ENCODE assay signal across 1 cellular context in the genomic region with DNA sequence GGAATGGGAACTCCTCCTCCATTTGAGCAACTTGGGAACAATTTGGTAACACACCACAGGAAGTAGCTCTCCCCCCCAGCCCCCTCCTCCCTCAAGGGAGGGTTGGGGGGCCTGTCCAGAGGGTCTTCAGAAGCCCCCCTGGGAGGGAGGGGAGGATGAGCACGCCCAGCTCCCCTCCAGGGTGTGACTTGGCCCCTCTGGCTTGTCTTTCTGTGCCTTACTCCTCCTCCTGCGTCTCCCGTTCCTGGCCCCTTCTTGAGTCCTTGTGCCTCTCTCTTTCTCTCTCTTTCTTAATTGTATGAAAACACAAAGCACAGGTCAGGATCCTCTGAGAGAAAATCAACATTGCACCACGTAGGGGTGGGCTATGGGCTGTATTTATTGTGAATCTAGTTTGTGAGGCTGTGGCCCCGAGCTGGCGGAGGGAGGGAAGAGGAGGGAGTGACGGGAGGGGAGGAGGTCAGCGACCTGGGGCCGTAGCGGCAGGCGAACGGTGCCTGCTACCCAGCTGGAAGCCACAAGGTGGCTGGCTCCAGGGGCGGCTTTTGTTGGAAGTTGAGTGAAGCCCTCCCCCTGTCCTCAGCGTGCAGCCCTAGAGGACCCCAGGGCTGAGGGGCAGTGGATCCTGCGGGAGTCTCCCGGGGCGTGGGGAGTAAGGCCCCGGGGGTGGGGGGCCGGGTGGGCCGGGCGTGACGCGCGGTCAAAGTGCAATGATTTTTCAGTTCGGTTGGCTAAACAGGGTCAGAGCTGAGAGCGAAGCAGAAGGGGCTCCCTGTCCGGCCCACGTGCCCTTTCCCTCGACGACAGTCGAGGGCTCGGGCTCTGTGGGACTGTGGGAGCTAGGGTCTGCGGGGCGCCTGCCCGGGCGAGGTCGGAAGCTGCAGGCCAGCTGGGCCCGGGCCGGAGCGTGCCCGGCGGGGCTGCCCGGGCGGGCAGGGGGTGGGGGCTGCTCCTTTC.
TF ChIP-seq lines count a peak whose summit lies in the region.

No MANE protein-coding gene starts in this region.

TF ChIP-seq in HepG2, 621 proteins besides CTCF, POLR2A, EP300 and RAD21 (continued from another document and continues in another):
- TF ChIP-seq, protein P1, sequence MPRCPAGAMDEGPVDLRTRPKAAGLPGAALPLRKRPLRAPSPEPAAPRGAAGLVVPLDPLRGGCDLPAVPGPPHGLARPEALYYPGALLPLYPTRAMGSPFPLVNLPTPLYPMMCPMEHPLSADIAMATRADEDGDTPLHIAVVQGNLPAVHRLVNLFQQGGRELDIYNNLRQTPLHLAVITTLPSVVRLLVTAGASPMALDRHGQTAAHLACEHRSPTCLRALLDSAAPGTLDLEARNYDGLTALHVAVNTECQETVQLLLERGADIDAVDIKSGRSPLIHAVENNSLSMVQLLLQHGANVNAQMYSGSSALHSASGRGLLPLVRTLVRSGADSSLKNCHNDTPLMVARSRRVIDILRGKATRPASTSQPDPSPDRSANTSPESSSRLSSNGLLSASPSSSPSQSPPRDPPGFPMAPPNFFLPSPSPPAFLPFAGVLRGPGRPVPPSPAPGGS (CRISPR knock-in tag; IDR thresholded peaks at IDR 0.05), result no peak
- TF ChIP-seq ZNF234 (CRISPR knock-in tag; conservative IDR thresholded peaks at IDR 0.05), result no peak
- TF ChIP-seq U2AF2 (IDR thresholded peaks at IDR 0.05; ENCODE audit: low read depth, low read length), result no peak
- no peak for TF ChIP-seq CBX1 (IDR thresholded peaks at IDR 0.05; ENCODE audit: low read depth)
- no peak for TF ChIP-seq ATF1 (CRISPR knock-in tag; IDR thresholded peaks at IDR 0.05)
- no peak for TF ChIP-seq ZNF432 (CRISPR knock-in tag; IDR thresholded peaks at IDR 0.05; ENCODE audit: borderline replicate concordance)
- no peak for TF ChIP-seq ZNF136 (CRISPR knock-in tag; IDR thresholded peaks at IDR 0.05; ENCODE audit: low read depth)
- TF ChIP-seq, protein P2, sequence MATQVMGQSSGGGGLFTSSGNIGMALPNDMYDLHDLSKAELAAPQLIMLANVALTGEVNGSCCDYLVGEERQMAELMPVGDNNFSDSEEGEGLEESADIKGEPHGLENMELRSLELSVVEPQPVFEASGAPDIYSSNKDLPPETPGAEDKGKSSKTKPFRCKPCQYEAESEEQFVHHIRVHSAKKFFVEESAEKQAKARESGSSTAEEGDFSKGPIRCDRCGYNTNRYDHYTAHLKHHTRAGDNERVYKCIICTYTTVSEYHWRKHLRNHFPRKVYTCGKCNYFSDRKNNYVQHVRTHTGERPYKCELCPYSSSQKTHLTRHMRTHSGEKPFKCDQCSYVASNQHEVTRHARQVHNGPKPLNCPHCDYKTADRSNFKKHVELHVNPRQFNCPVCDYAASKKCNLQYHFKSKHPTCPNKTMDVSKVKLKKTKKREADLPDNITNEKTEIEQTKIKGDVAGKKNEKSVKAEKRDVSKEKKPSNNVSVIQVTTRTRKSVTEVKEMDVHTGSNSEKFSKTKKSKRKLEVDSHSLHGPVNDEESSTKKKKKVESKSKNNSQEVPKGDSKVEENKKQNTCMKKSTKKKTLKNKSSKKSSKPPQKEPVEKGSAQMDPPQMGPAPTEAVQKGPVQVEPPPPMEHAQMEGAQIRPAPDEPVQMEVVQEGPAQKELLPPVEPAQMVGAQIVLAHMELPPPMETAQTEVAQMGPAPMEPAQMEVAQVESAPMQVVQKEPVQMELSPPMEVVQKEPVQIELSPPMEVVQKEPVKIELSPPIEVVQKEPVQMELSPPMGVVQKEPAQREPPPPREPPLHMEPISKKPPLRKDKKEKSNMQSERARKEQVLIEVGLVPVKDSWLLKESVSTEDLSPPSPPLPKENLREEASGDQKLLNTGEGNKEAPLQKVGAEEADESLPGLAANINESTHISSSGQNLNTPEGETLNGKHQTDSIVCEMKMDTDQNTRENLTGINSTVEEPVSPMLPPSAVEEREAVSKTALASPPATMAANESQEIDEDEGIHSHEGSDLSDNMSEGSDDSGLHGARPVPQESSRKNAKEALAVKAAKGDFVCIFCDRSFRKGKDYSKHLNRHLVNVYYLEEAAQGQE (IDR thresholded peaks at IDR 0.05; ENCODE audit: borderline replicate concordance in 1 of 2, low read depth in 1 of 2, low read length in 2 of 2), result no peak
- TF ChIP-seq, protein P3, sequence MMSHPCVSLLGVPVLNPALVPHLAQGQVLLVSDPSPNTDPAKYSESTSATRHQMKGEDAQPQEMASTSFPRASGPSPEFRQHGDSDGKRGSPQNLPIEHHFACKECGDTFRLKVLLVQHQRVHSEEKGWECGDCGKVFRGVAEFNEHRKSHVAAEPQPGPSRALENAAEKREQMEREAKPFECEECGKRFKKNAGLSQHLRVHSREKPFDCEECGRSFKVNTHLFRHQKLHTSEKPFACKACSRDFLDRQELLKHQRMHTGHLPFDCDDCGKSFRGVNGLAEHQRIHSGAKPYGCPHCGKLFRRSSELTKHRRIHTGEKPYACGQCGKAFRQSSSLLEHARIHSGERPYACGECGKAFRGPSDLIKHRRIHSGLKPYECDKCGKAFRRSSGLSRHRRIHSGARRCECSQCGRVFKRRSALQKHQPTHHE (CRISPR knock-in tag; IDR thresholded peaks at IDR 0.05; ENCODE audit: borderline replicate concordance), result no peak
- TF ChIP-seq NFATC3 (CRISPR knock-in tag; IDR thresholded peaks at IDR 0.05), result no peak
- TF ChIP-seq, protein P4, sequence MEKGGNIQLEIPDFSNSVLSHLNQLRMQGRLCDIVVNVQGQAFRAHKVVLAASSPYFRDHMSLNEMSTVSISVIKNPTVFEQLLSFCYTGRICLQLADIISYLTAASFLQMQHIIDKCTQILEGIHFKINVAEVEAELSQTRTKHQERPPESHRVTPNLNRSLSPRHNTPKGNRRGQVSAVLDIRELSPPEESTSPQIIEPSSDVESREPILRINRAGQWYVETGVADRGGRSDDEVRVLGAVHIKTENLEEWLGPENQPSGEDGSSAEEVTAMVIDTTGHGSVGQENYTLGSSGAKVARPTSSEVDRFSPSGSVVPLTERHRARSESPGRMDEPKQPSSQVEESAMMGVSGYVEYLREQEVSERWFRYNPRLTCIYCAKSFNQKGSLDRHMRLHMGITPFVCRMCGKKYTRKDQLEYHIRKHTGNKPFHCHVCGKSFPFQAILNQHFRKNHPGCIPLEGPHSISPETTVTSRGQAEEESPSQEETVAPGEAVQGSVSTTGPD (CRISPR knock-in tag; IDR thresholded peaks at IDR 0.05), result no peak
- TF ChIP-seq RNF2 (conservative IDR thresholded peaks at IDR 0.05; ENCODE audit: low read depth), result no peak
- TF ChIP-seq ATRX (CRISPR knock-in tag; IDR thresholded peaks at IDR 0.05; ENCODE audit: borderline replicate concordance), result no peak
- no peak for TF ChIP-seq ZNF776 (CRISPR knock-in tag; IDR thresholded peaks at IDR 0.05)
- TF ChIP-seq, protein P5, sequence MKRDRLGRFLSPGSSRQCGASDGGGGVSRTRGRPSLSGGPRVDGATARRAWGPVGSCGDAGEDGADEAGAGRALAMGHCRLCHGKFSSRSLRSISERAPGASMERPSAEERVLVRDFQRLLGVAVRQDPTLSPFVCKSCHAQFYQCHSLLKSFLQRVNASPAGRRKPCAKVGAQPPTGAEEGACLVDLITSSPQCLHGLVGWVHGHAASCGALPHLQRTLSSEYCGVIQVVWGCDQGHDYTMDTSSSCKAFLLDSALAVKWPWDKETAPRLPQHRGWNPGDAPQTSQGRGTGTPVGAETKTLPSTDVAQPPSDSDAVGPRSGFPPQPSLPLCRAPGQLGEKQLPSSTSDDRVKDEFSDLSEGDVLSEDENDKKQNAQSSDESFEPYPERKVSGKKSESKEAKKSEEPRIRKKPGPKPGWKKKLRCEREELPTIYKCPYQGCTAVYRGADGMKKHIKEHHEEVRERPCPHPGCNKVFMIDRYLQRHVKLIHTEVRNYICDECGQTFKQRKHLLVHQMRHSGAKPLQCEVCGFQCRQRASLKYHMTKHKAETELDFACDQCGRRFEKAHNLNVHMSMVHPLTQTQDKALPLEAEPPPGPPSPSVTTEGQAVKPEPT (CRISPR knock-in tag; IDR thresholded peaks at IDR 0.05; ENCODE audit: low read depth), result no peak
- TF ChIP-seq, protein P6, sequence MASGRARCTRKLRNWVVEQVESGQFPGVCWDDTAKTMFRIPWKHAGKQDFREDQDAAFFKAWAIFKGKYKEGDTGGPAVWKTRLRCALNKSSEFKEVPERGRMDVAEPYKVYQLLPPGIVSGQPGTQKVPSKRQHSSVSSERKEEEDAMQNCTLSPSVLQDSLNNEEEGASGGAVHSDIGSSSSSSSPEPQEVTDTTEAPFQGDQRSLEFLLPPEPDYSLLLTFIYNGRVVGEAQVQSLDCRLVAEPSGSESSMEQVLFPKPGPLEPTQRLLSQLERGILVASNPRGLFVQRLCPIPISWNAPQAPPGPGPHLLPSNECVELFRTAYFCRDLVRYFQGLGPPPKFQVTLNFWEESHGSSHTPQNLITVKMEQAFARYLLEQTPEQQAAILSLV (CRISPR knock-in tag; IDR thresholded peaks at IDR 0.05; ENCODE audit: borderline replicate concordance), result 0 out of 2 replicates have a peak, but pooled peaks have one; percentile 11
- TF ChIP-seq KLF9 (CRISPR knock-in tag; IDR thresholded peaks at IDR 0.05; ENCODE audit: low read depth), result no peak
- TF ChIP-seq, protein P7, sequence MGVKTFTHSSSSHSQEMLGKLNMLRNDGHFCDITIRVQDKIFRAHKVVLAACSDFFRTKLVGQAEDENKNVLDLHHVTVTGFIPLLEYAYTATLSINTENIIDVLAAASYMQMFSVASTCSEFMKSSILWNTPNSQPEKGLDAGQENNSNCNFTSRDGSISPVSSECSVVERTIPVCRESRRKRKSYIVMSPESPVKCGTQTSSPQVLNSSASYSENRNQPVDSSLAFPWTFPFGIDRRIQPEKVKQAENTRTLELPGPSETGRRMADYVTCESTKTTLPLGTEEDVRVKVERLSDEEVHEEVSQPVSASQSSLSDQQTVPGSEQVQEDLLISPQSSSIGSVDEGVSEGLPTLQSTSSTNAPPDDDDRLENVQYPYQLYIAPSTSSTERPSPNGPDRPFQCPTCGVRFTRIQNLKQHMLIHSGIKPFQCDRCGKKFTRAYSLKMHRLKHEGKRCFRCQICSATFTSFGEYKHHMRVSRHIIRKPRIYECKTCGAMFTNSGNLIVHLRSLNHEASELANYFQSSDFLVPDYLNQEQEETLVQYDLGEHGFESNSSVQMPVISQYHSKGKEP (CRISPR knock-in tag; IDR thresholded peaks at IDR 0.05), result no peak
- TF ChIP-seq, protein P8, sequence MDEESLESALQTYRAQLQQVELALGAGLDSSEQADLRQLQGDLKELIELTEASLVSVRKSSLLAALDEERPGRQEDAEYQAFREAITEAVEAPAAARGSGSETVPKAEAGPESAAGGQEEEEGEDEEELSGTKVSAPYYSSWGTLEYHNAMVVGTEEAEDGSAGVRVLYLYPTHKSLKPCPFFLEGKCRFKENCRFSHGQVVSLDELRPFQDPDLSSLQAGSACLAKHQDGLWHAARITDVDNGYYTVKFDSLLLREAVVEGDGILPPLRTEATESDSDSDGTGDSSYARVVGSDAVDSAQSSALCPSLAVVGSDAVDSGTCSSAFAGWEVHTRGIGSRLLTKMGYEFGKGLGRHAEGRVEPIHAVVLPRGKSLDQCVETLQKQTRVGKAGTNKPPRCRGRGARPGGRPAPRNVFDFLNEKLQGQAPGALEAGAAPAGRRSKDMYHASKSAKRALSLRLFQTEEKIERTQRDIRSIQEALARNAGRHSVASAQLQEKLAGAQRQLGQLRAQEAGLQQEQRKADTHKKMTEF (CRISPR knock-in tag; IDR thresholded peaks at IDR 0.05), result peak; percentile 57; the same call in 1 of the 2 replicates
- no peak for TF ChIP-seq ZBTB20 (CRISPR knock-in tag; IDR thresholded peaks at IDR 0.05; ENCODE audit: borderline replicate concordance, low read depth)
- no peak for TF ChIP-seq ZNF282 (IDR thresholded peaks at IDR 0.05; ENCODE audit: partially characterized antibody)
- TF ChIP-seq ERF (CRISPR knock-in tag; IDR thresholded peaks at IDR 0.05), result peak; percentile 51
- TF ChIP-seq, protein P9, sequence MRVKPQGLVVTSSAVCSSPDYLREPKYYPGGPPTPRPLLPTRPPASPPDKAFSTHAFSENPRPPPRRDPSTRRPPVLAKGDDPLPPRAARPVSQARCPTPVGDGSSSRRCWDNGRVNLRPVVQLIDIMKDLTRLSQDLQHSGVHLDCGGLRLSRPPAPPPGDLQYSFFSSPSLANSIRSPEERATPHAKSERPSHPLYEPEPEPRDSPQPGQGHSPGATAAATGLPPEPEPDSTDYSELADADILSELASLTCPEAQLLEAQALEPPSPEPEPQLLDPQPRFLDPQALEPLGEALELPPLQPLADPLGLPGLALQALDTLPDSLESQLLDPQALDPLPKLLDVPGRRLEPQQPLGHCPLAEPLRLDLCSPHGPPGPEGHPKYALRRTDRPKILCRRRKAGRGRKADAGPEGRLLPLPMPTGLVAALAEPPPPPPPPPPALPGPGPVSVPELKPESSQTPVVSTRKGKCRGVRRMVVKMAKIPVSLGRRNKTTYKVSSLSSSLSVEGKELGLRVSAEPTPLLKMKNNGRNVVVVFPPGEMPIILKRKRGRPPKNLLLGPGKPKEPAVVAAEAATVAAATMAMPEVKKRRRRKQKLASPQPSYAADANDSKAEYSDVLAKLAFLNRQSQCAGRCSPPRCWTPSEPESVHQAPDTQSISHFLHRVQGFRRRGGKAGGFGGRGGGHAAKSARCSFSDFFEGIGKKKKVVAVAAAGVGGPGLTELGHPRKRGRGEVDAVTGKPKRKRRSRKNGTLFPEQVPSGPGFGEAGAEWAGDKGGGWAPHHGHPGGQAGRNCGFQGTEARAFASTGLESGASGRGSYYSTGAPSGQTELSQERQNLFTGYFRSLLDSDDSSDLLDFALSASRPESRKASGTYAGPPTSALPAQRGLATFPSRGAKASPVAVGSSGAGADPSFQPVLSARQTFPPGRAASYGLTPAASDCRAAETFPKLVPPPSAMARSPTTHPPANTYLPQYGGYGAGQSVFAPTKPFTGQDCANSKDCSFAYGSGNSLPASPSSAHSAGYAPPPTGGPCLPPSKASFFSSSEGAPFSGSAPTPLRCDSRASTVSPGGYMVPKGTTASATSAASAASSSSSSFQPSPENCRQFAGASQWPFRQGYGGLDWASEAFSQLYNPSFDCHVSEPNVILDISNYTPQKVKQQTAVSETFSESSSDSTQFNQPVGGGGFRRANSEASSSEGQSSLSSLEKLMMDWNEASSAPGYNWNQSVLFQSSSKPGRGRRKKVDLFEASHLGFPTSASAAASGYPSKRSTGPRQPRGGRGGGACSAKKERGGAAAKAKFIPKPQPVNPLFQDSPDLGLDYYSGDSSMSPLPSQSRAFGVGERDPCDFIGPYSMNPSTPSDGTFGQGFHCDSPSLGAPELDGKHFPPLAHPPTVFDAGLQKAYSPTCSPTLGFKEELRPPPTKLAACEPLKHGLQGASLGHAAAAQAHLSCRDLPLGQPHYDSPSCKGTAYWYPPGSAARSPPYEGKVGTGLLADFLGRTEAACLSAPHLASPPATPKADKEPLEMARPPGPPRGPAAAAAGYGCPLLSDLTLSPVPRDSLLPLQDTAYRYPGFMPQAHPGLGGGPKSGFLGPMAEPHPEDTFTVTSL (CRISPR knock-in tag; IDR thresholded peaks at IDR 0.05; ENCODE audit: borderline replicate concordance), result no peak
- TF ChIP-seq PITX1 (CRISPR knock-in tag; IDR thresholded peaks at IDR 0.05), result peak; percentile 27; the same call in 1 of the 2 replicates
- TF ChIP-seq ZNF792 (CRISPR knock-in tag; IDR thresholded peaks at IDR 0.05), result no peak
